34 cellular contexts compared by ENCODE assay signal in the genomic region with DNA sequence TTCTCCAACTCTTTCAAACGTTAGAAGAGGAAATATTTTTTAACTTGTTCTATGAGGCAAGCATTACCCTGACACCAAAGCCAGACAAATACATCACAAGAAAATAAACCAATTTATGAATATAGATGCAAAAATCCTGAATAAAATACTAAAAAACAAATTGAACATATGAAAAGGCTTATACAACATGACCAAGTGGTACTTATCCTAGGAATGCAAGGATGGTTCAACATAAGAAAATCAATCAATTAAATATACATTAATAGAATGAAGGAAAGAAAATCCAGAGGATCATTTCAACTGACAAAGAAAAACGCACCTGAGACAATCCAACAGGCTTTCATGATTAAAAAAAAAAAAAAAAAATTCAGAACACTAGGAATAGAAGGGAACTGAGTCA.
"Had no signal": no experiment of that assay in that cellular context is flagged by ENCODE, and none has a peak within 500 bp of the region (broad histone marks: within the 10 kb centered on the region; RNA-seq: fewer than 3 reads in every experiment).

No MANE protein-coding gene starts in this region.

- H3K9ac ChIP-seq: KMS-11 had no signal

- H3K4me2 ChIP-seq: KMS-11 had no signal

- H3K27ac ChIP-seq: KMS-11 had no signal

- DNase-seq: Karpas-422, Kasumi-1, MG63, MM.1S, MV-4-11, NCI-H1048, NCI-H1092, NCI-H1092 treated with DMSO at 0.1 percent for 48 hours, NCI-H1105, NCI-H1105 treated with DMSO at 0.1 percent for 48 hours, NCI-H1417, NCI-H1417 treated with DMSO at 0.1 percent for 48 hours, NCI-H1436, NCI-H1436 treated with DMSO at 0.1 percent for 48 hours, NCI-H146, NCI-H1694, NCI-H1694 treated with DMSO at 0.1 percent for 48 hours, NCI-H187, NCI-H187 treated with DMSO at 0.1 percent for 48 hours, NCI-H1930, NCI-H2029, NCI-H2029 treated with DMSO at 0.1 percent for 48 hours, NCI-H2081, NCI-H2081 treated with DMSO at 0.1 percent for 48 hours, NCI-H2107, NCI-H2171, NCI-H2171 treated with DMSO at 0.1 percent for 48 hours, NCI-H2227 treated with DMSO at 0.1 percent for 48 hours, NCI-H226, NCI-H345, NCI-H446, NCI-H446 treated with DMSO at 0.1 percent for 48 hours, NCI-H510A had no signal

- H3K4me3 ChIP-seq: MG63 had no signal

- H3K27me3 ChIP-seq: MG63 had no signal
